11 cellular contexts compared by ENCODE assay signal in genomic region chr3:102038477-102039142, GRCh38.
DNase-seq lines count a peak whose midpoint lies in the region; ATAC-seq and TF ChIP-seq lines count a peak whose summit lies in the region.
"Had no signal": no experiment of that assay in that cellular context is flagged by ENCODE, and none has a peak within 500 bp of the region (broad histone marks: within the 10 kb centered on the region; RNA-seq: fewer than 3 reads in every experiment).

No MANE protein-coding gene starts in this region.

- no peaks in the 10 kb centered on the region for H3K79me2 ChIP-seq in OCI-LY3 (ENCODE audit: low read length)

- peaks cover 0 to 60% (median 9%) of the 10 kb centered on the region in 10 experiments; a peak in 11 of 20 replicates for H3K4me1 ChIP-seq in BLaER1 treated with 17β-estradiol and CSF1 and Interleukin-3, amounts not matched to agents 10 nM and 100 nM
- H3K4me1 ChIP-seq in OCI-LY3 (ENCODE audit: low read length) (peaks cover 58% of the 10 kb centered on the region), psoas muscle (no peaks in the 10 kb centered on the region)

- H3K9me3 ChIP-seq in BLaER1 treated with 17β-estradiol and CSF1 and Interleukin-3, amounts not matched to agents 10 nM and 100 nM (replicated peaks in 1 of 11) = peaks cover 10 to 25% (median 17%) of the 10 kb centered on the region in 11 experiments; a peak in 19 of 22 replicates
- no peaks in the 10 kb centered on the region for H3K9me3 ChIP-seq in OCI-LY3 (ENCODE audit: insufficient read depth, low read length)
- 0 out of 2 replicates have a peak, but pooled peaks cover 2% of the 10 kb centered on the region for H3K9me3 ChIP-seq in MG63
- no peaks in the 10 kb centered on the region for H3K9me3 ChIP-seq in psoas muscle

- 69 to 78% (median 74%) methylated on average over 3 of the region's 3 CpGs for WGBS in psoas muscle, 3 donors

- no peaks in the 10 kb centered on the region for H3K36me3 ChIP-seq in BLaER1 treated with 17β-estradiol and CSF1 and Interleukin-3, amounts not matched to agents 10 nM and 100 nM
- H3K36me3 ChIP-seq in OCI-LY3 (replicated peaks; ENCODE audit: low read depth, low read length) (peaks cover 2% of the 10 kb centered on the region), MG63 (no peaks in the 10 kb centered on the region), psoas muscle (ENCODE audit: insufficient read depth in 1 of 2, low read depth in 1 of 2) (no peaks in the 10 kb centered on the region)
- H3K36me3 ChIP-seq: cardiac muscle cell had no signal

- no peak overlapping the region for H3K4me3 ChIP-seq in BLaER1 treated with 17β-estradiol and CSF1 and Interleukin-3, amounts not matched to agents 10 nM and 100 nM
- no peak overlapping the region for H3K4me3 ChIP-seq in OCI-LY3 (ENCODE audit: low read length)
- H3K4me3 ChIP-seq in MG63 = no peak overlapping the region
- H3K4me3 ChIP-seq in psoas muscle = no peak overlapping the region
- H3K4me3 ChIP-seq: cardiac muscle cell had no signal

- TF ChIP-seq CTCF in OCI-LY3 (IDR thresholded peaks at IDR 0.05; ENCODE audit: low read depth, low read length) = no peak
- no peak for TF ChIP-seq CTCF in psoas muscle (IDR thresholded peaks at IDR 0.05)

- H3K27me3 ChIP-seq in BLaER1 treated with 17β-estradiol and CSF1 and Interleukin-3, amounts not matched to agents 10 nM and 100 nM = no peaks in the 10 kb centered on the region
- H3K27me3 ChIP-seq in OCI-LY3 (ENCODE audit: low read depth, low read length) (no peaks in the 10 kb centered on the region), MG63 (no peaks in the 10 kb centered on the region), psoas muscle (ENCODE audit: insufficient read depth in 3 of 3, low read length in 2 of 3) (no peaks in the 10 kb centered on the region)
- H3K27me3 ChIP-seq: cardiac muscle cell had no signal

- peak overlapping the region in 3 of 11 experiments; percentile 40 to 81 (median 75); a peak in 5 of 22 replicates for H3K9ac ChIP-seq in BLaER1 treated with 17β-estradiol and CSF1 and Interleukin-3, amounts not matched to agents 10 nM and 100 nM
- peak overlapping the region; percentile 2; the same call in 1 of the 2 replicates for H3K9ac ChIP-seq in OCI-LY3 (ENCODE audit: low read length)

- H2AFZ ChIP-seq in OCI-LY3 (ENCODE audit: low read depth, low read length) = peak overlapping the region; percentile 35; the same call in 1 of the 2 replicates

- H4K20me1 ChIP-seq in BLaER1 treated with 17β-estradiol and CSF1 and Interleukin-3, amounts not matched to agents 10 nM and 100 nM = no peaks in the 10 kb centered on the region
- no peaks in the 10 kb centered on the region for H4K20me1 ChIP-seq in OCI-LY3 (ENCODE audit: insufficient read depth, low read length)

- ATAC-seq in GM19372 (IDR thresholded peaks at IDR 0.05; ENCODE audit: low read depth, unreplicated experiment) (peak; percentile 79), HG03025 (IDR thresholded peaks at IDR 0.05; ENCODE audit: low FRiP score, unreplicated experiment) (peak; percentile 83), psoas muscle (no peak)
- ATAC-seq: activated CD4-positive, alpha-beta T cell treated with anti-CD3 and anti-CD28 coated beads for 36 hours had no signal

- intact Hi-C loops in psoas muscle (cut with DNase I) = no loop called here

- peak overlapping the region in 6 of 11 experiments; percentile 38 to 96 (median 68); a peak in 11 of 22 replicates for H3K27ac ChIP-seq in BLaER1 treated with 17β-estradiol and CSF1 and Interleukin-3, amounts not matched to agents 10 nM and 100 nM
- H3K27ac ChIP-seq in OCI-LY3 (ENCODE audit: low read length) (peak overlapping the region; percentile 69), psoas muscle (no peak overlapping the region)
- H3K27ac ChIP-seq: cardiac muscle cell had no signal

- DNase-seq in MG63 = no peak
- DNase-seq in NCI-H146 (lab: John Stamatoyannopoulos, UW) = no peak
- no peak for DNase-seq in stimulated activated CD4-positive, alpha-beta T cell treated with anti-CD3 and anti-CD28 coated beads, Interleukin-2, amount 100 ng/mL, for 48 hours
- DNase-seq in psoas muscle = no peak
- DNase-seq: activated CD4-positive, alpha-beta T cell treated with anti-CD3 and anti-CD28 coated beads for 36 hours; NCI-H2107 had no signal

- peak overlapping the region in 8 of 11 experiments; percentile 8 to 69 (median 33); a peak in 12 of 22 replicates for H3K4me2 ChIP-seq in BLaER1 treated with 17β-estradiol and CSF1 and Interleukin-3, amounts not matched to agents 10 nM and 100 nM
- peak overlapping the region; percentile 42 for H3K4me2 ChIP-seq in OCI-LY3 (ENCODE audit: low read length)

Comparison
In these comparisons a context has a peak if more than half of its experiments do, and no peak if none do; other contexts are left out.
1. ATAC-seq: peak in GM19372 (single experiment) and HG03025 (single experiment); none in psoas muscle (0 of 4).